In the genomic region with DNA sequence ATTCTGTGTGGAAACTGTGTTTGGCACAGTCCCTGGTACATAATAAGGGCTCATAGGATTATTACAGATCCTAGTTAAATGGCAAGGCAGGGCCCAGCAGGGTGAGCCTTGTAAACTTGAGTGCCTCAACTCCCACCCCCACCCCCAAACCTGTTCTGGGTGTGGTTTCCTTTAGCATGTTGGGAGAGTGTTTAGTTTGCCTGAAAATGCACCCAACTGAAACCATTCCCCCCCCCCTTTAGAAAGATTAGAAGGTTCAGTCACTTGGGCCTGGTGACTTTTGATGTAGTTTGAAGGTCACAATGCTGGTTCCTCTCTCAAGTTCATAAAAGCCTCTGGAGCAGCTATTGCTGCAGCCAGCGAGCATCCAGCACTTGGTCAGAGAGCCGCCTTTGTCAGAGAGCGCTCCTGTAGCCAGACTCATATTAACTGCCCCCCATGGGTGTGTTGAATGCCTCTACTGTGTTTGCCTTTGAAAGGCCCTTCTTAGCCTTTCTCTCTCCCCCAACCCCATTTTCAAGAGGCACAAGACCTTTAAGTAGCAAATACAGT, we compare ENCODE assay signal across 1 cellular context.
A peak's percentile ranks its signal among the peaks of the same experiment; 100 is the strongest.
TF ChIP-seq lines count a peak whose summit lies in the region.

No MANE protein-coding gene starts in this region.

TF ChIP-seq in HEK293, 187 proteins besides CTCF, POLR2A, EP300 and RAD21 (continued from another document):
- TF ChIP-seq, protein P1, sequence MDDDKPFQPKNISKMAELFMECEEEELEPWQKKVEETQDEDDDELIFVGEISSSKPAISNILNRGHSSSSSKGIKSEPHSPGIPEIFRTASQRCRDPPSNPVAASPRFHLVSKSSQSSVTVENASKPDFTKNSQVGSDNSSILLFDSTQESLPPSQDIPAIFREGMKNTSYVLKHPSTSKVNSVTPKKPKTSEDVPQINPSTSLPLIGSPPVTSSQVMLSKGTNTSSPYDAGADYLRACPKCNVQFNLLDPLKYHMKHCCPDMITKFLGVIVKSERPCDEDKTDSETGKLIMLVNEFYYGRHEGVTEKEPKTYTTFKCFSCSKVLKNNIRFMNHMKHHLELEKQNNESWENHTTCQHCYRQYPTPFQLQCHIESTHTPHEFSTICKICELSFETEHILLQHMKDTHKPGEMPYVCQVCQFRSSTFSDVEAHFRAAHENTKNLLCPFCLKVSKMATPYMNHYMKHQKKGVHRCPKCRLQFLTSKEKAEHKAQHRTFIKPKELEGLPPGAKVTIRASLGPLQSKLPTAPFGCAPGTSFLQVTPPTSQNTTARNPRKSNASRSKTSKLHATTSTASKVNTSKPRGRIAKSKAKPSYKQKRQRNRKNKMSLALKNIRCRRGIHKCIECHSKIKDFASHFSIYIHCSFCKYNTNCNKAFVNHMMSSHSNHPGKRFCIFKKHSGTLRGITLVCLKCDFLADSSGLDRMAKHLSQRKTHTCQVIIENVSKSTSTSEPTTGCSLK (tag by site-specific recombination; IDR thresholded peaks at IDR 0.05) = no peak
- TF ChIP-seq ZNF677 (tag by site-specific recombination; IDR thresholded peaks at IDR 0.05) (no peak), ZFP69B (tag by site-specific recombination; IDR thresholded peaks at IDR 0.05) (no peak), ZNF571 (tag by site-specific recombination; IDR thresholded peaks at IDR 0.05) (no peak), ZBTB7A (tag by site-specific recombination; IDR thresholded peaks at IDR 0.05; ENCODE audit: low read depth) (no peak), ZBTB48 (tag by site-specific recombination; IDR thresholded peaks at IDR 0.05) (peak; percentile 63; the same call in 1 of the 2 replicates), WT1 (tag by site-specific recombination; IDR thresholded peaks at IDR 0.05) (peak; percentile 44; the same call in 1 of the 2 replicates), FEZF1 (tag by site-specific recombination; IDR thresholded peaks at IDR 0.05) (peak; percentile 64), ZNF214 (tag by site-specific recombination; IDR thresholded peaks at IDR 0.05; ENCODE audit: borderline replicate concordance) (no peak), ZNF132 (tag by site-specific recombination; IDR thresholded peaks at IDR 0.05; ENCODE audit: borderline replicate concordance) (no peak), ZNF2 (tag by site-specific recombination; IDR thresholded peaks at IDR 0.05) (no peak), ZNF664 (tag by site-specific recombination; IDR thresholded peaks at IDR 0.05) (no peak), ZNF785 (tag by site-specific recombination; IDR thresholded peaks at IDR 0.05) (no peak)
- TF ChIP-seq, protein P2, sequence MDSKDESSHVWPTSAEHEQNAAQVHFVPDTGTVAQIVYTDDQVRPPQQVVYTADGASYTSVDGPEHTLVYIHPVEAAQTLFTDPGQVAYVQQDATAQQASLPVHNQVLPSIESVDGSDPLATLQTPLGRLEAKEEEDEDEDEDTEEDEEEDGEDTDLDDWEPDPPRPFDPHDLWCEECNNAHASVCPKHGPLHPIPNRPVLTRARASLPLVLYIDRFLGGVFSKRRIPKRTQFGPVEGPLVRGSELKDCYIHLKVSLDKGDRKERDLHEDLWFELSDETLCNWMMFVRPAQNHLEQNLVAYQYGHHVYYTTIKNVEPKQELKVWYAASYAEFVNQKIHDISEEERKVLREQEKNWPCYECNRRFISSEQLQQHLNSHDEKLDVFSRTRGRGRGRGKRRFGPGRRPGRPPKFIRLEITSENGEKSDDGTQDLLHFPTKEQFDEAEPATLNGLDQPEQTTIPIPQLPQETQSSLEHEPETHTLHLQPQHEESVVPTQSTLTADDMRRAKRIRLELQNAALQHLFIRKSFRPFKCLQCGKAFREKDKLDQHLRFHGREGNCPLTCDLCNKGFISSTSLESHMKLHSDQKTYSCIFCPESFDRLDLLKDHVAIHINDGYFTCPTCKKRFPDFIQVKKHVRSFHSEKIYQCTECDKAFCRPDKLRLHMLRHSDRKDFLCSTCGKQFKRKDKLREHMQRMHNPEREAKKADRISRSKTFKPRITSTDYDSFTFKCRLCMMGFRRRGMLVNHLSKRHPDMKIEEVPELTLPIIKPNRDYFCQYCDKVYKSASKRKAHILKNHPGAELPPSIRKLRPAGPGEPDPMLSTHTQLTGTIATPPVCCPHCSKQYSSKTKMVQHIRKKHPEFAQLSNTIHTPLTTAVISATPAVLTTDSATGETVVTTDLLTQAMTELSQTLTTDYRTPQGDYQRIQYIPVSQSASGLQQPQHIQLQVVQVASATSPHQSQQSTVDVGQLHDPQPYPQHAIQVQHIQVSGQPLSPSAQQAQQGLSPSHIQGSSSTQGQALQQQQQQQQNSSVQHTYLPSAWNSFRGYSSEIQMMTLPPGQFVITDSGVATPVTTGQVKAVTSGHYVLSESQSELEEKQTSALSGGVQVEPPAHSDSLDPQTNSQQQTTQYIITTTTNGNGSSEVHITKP (tag by site-specific recombination; IDR thresholded peaks at IDR 0.05) = no peak
- TF ChIP-seq, protein P3, sequence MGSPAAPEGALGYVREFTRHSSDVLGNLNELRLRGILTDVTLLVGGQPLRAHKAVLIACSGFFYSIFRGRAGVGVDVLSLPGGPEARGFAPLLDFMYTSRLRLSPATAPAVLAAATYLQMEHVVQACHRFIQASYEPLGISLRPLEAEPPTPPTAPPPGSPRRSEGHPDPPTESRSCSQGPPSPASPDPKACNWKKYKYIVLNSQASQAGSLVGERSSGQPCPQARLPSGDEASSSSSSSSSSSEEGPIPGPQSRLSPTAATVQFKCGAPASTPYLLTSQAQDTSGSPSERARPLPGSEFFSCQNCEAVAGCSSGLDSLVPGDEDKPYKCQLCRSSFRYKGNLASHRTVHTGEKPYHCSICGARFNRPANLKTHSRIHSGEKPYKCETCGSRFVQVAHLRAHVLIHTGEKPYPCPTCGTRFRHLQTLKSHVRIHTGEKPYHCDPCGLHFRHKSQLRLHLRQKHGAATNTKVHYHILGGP (tag by site-specific recombination; IDR thresholded peaks at IDR 0.05) = no peak
- TF ChIP-seq, protein P4, sequence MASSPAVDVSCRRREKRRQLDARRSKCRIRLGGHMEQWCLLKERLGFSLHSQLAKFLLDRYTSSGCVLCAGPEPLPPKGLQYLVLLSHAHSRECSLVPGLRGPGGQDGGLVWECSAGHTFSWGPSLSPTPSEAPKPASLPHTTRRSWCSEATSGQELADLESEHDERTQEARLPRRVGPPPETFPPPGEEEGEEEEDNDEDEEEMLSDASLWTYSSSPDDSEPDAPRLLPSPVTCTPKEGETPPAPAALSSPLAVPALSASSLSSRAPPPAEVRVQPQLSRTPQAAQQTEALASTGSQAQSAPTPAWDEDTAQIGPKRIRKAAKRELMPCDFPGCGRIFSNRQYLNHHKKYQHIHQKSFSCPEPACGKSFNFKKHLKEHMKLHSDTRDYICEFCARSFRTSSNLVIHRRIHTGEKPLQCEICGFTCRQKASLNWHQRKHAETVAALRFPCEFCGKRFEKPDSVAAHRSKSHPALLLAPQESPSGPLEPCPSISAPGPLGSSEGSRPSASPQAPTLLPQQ (tag by site-specific recombination; IDR thresholded peaks at IDR 0.05) = no peak
- TF ChIP-seq, protein P5, sequence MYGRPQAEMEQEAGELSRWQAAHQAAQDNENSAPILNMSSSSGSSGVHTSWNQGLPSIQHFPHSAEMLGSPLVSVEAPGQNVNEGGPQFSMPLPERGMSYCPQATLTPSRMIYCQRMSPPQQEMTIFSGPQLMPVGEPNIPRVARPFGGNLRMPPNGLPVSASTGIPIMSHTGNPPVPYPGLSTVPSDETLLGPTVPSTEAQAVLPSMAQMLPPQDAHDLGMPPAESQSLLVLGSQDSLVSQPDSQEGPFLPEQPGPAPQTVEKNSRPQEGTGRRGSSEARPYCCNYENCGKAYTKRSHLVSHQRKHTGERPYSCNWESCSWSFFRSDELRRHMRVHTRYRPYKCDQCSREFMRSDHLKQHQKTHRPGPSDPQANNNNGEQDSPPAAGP (tag by site-specific recombination; IDR thresholded peaks at IDR 0.05) = 0 out of 2 replicates have a peak, but pooled peaks have one; percentile 22
